In the genomic region with DNA sequence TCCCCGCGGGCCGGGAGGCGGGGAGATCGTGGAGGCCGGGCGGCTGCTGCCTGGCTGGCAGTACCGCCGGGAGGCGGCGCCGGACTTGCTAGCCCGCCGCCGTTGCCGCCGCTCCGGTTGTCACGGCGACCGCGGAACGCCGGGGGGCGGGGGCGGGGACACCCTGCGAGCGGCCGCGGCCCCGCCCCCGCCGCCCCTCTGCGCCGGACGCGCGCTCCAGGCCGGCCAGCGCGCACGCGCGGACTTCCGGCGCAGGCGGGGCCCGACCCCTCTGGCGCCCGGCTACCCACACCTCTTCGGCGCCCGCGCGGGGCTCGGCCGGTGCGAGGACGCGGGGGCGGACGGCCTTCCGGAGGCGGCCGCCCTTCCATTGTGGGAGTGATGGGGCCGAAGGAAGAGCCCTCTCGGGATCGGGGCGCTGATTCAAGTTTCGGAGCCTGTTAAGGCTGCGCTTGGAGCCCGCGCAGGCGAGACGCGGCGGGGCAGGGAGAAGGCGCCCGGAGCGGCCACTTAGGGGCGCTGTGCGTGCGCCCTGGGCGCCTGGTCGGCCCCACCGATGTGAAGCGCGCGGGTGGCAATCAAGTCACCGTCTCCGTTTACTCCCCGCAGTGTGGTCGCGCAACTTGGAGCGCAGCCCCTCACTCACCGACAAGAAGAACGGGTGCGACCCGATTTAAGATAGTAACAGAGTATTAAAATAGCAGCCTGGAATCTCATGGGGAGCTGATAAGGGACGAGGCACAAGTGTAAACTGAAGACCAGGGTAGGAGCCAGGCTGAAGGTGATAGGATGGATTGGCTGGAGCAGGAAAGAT, we compare ENCODE assay signal across 8 cellular contexts. TPM values are rescaled to one million over a fixed set of nuclear protein-coding genes. Genes with fewer than 3 reads are reported as not detected.
DNase-seq lines count a peak whose midpoint lies in the region; ATAC-seq and TF ChIP-seq lines count a peak whose summit lies in the region.

No MANE protein-coding gene starts in this region.

- H3K4me3 ChIP-seq in OCI-LY1 (ENCODE audit: low read depth, low read length, poor library complexity, severe bottlenecking) (peak overlapping the region; percentile 68), epithelial cell of proximal tubule (ENCODE audit: low read depth, low read length) (peak overlapping the region; percentile 87), mucosa of stomach (ENCODE audit: low read length) (no peak overlapping the region)

- H4K20me1 ChIP-seq in OCI-LY1 (ENCODE audit: insufficient read depth, low read length) = no peaks in the 10 kb centered on the region

- peak; percentile 98 for TF ChIP-seq CTCF in OCI-LY1 (IDR thresholded peaks at IDR 0.05; ENCODE audit: low read length)
- peak; percentile 71 for TF ChIP-seq CTCF in epithelial cell of proximal tubule (conservative IDR thresholded peaks at IDR 0.05; ENCODE audit: low read depth, low read length)

- H3K36me3 ChIP-seq in OCI-LY1 (ENCODE audit: insufficient read depth, low read length) = no peaks in the 10 kb centered on the region
- no peaks in the 10 kb centered on the region for H3K36me3 ChIP-seq in mucosa of stomach (ENCODE audit: control insufficient read depth, insufficient read depth, low read length)

- no peak overlapping the region for H3K27ac ChIP-seq in OCI-LY1 (ENCODE audit: low read depth, low read length, poor library complexity, severe bottlenecking)

- H3F3A ChIP-seq in OCI-LY1 (ENCODE audit: insufficient read depth, low read length) = peaks cover 6% of the 10 kb centered on the region; the same call in 1 of the 2 replicates

- H3K9me3 ChIP-seq in OCI-LY1 (ENCODE audit: low read length) (no peaks in the 10 kb centered on the region), mucosa of stomach (ENCODE audit: control insufficient read depth, low read length) (no peaks in the 10 kb centered on the region)

- H3K4me1 ChIP-seq in OCI-LY1 (ENCODE audit: insufficient read depth, low read length, severe bottlenecking) (peaks cover 20% of the 10 kb centered on the region), mucosa of stomach (ENCODE audit: control insufficient read depth, insufficient read depth, low read length) (peaks cover 9% of the 10 kb centered on the region)

- peak; percentile 70 for DNase-seq in DMS114 treated with DMSO at 0.1 percent for 48 hours (lab: John Stamatoyannopoulos, UW; ENCODE audit: unreplicated experiment)
- peak; percentile 87 for DNase-seq in HuH-7 (ENCODE audit: low spot score)
- DNase-seq in activated T-cell treated with anti-CD3 and anti-CD28 coated beads for 4 hours = peak; percentile 80
- DNase-seq in epithelial cell of proximal tubule (ENCODE audit: low read depth) = no peak
- peak; percentile 90 for DNase-seq in stimulated activated CD8-positive, alpha-beta memory T cell treated with anti-CD3 and anti-CD28 coated beads, Interleukin-4, amount 100 ng/mL, for 48 hours

- H3K79me2 ChIP-seq in OCI-LY1 (ENCODE audit: insufficient read depth, low read length) = no peaks in the 10 kb centered on the region

- no peaks in the 10 kb centered on the region for H3K27me3 ChIP-seq in OCI-LY1 (ENCODE audit: insufficient read depth, low read length)
- H3K27me3 ChIP-seq in mucosa of stomach (ENCODE audit: control insufficient read depth, insufficient read depth, low read length) = no peaks in the 10 kb centered on the region

- H3K4me2 ChIP-seq in OCI-LY1 (ENCODE audit: low read length) = peak overlapping the region; percentile 72

- no peak overlapping the region for H2AFZ ChIP-seq in OCI-LY1 (ENCODE audit: low read length)

- peak; percentile 87 for ATAC-seq in GM21526 (IDR thresholded peaks at IDR 0.05; ENCODE audit: low FRiP score, unreplicated experiment)

- no peaks in the 10 kb centered on the region for H3K9me2 ChIP-seq in OCI-LY1 (ENCODE audit: low read depth, low read length)

- H3K9ac ChIP-seq in OCI-LY1 (ENCODE audit: low read length) (peak overlapping the region; percentile 67), mucosa of stomach (ENCODE audit: low read length) (peak overlapping the region; percentile 69)

RNA-seq across cellular contexts. Expression of gene DPY19L1, which starts 0.4 kb away (rescaled TPM):
- 28.0 and 33.6 TPM in 2 replicates for total RNA-seq in epithelial cell of proximal tubule
